In genomic region chr3:195154111-195154791, GRCh38 we compare ENCODE assay signal across 9 cellular contexts.
DNase-seq lines count a peak whose midpoint lies in the region; ATAC-seq and TF ChIP-seq lines count a peak whose summit lies in the region.
"Had no signal": no experiment of that assay in that cellular context is flagged by ENCODE, and none has a peak within 500 bp of the region (broad histone marks: within the 10 kb centered on the region; RNA-seq: fewer than 3 reads in every experiment).

No MANE protein-coding gene starts in this region.

- H3K4ac ChIP-seq in neuronal stem cell (ENCODE audit: low read length), result no peak overlapping the region

- H3K27ac ChIP-seq in Peyer's patch (peak overlapping the region; percentile 58 to 84 (median 70)), esophagus squamous epithelium (peak overlapping the region; percentile 87 to 93 (median 90)), neuronal stem cell (replicated peaks; ENCODE audit: low read length) (no peak overlapping the region)

- H2BK15ac ChIP-seq in neuronal stem cell (ENCODE audit: low read length), result no peak overlapping the region

- H3K9me3 ChIP-seq in Peyer's patch (no peaks in the 10 kb centered on the region), esophagus squamous epithelium (no peaks in the 10 kb centered on the region), neuronal stem cell (replicated peaks in 1 of 2; ENCODE audit: control insufficient read depth in 2 of 2, insufficient read depth in 1 of 2, low read depth in 1 of 2, low read length in 2 of 2) (no peaks in the 10 kb centered on the region)

- no peak overlapping the region for H2BK120ac ChIP-seq in neuronal stem cell (ENCODE audit: low read depth, low read length)

- 13 to 42% methylated on average over 11 to 13 of the region's 16 CpGs for WGBS in esophagus squamous epithelium, 2 donors
- WGBS in neuronal stem cell (ENCODE audit: extremely low coverage in 2 of 2, insufficient read length in 2 of 2, insufficient replicate concordance in 1 of 2), 2 donors, result no CpG with 5 or more reads among the region's 16 CpGs

- no peaks in the 10 kb centered on the region for H3K36me3 ChIP-seq in BJ (ENCODE audit: control insufficient read depth, insufficient read depth, low read length)
- H3K36me3 ChIP-seq in Peyer's patch, result no peaks in the 10 kb centered on the region
- no peaks in the 10 kb centered on the region for H3K36me3 ChIP-seq in esophagus squamous epithelium
- peaks cover 0 to 19% of the 10 kb centered on the region in 2 donors for H3K36me3 ChIP-seq in neuronal stem cell (replicated peaks in 1 of 2; ENCODE audit: control insufficient read depth in 2 of 2, insufficient read depth in 2 of 2, low read length in 2 of 2)

- TF ChIP-seq CTCF in BJ (IDR thresholded peaks at IDR 0.05; ENCODE audit: insufficient read depth, low read depth, low read length), result no peak
- TF ChIP-seq CTCF in Peyer's patch (IDR thresholded peaks at IDR 0.05), result no peak
- no peak for TF ChIP-seq CTCF in esophagus squamous epithelium (IDR thresholded peaks at IDR 0.05)

- H3K4me1 ChIP-seq in Peyer's patch, result peaks cover 7 to 52% (median 18%) of the 10 kb centered on the region in 4 donors
- peaks cover 50 to 92% (median 78%) of the 10 kb centered on the region in 3 donors for H3K4me1 ChIP-seq in esophagus squamous epithelium
- H3K4me1 ChIP-seq in neuronal stem cell (ENCODE audit: control insufficient read depth in 2 of 2, insufficient read depth in 1 of 2, low read depth in 1 of 2, low read length in 2 of 2), result peaks cover 37 to 51% of the 10 kb centered on the region in 2 donors

- no peak overlapping the region for H2AK5ac ChIP-seq in neuronal stem cell (ENCODE audit: low read depth, low read length)

- H3K27me3 ChIP-seq in BJ (ENCODE audit: control insufficient read depth, insufficient read depth, low read length), result no peaks in the 10 kb centered on the region
- no peaks in the 10 kb centered on the region for H3K27me3 ChIP-seq in Peyer's patch
- no peaks in the 10 kb centered on the region for H3K27me3 ChIP-seq in esophagus squamous epithelium
- no peaks in the 10 kb centered on the region for H3K27me3 ChIP-seq in neuronal stem cell (ENCODE audit: control insufficient read depth in 3 of 3, insufficient read depth in 3 of 3, low read depth in 1 of 3, low read length in 3 of 3)

- no peak overlapping the region for H4K91ac ChIP-seq in neuronal stem cell (ENCODE audit: low read depth, low read length, poor library complexity)

- TF ChIP-seq POLR2A in Peyer's patch (IDR thresholded peaks at IDR 0.05) (no peak), esophagus squamous epithelium (IDR thresholded peaks at IDR 0.05) (no peak)

- DNase-seq in BJ (ENCODE audit: low read depth) (peak; percentile 80), Peyer's patch (no peak), esophagus squamous epithelium (lab: John Stamatoyannopoulos, UW) (no peak), neuronal stem cell (ENCODE audit: low spot score) (no peak), NCI-H187 (lab: John Stamatoyannopoulos, UW) (no peak), NCI-H1092 treated with DMSO at 0.1 percent for 48 hours (lab: John Stamatoyannopoulos, UW) (no peak)
- DNase-seq in activated T-cell treated with anti-CD3 and anti-CD28 coated beads, Interleukin-2, amount 50 U/mL, for 1 hour, result no peak
- DNase-seq: NCI-H1417 treated with DMSO at 0.1 percent for 48 hours had no signal

- CTCF ChIA-PET in BJ (lab: Yijun Ruan, JAX), result interaction anchor here (0.8 to 1.3 kb wide), 5 partner anchors 32 to 117 kb away, joined by 3 to 4 read pairs (median 3); partner anchors contain the start of gene XXYLT1

- H3K4me3 ChIP-seq in BJ (ENCODE audit: low read depth, low read length) (no peak overlapping the region), Peyer's patch (no peak overlapping the region), esophagus squamous epithelium (peak overlapping the region in 1 of 4 donors; percentile 21), neuronal stem cell (ENCODE audit: low read length in 2 of 2) (no peak overlapping the region)

- H3K23ac ChIP-seq in neuronal stem cell (ENCODE audit: low read depth, low read length, poor library complexity), result no peak overlapping the region

- no peaks in the 10 kb centered on the region for H3K79me1 ChIP-seq in neuronal stem cell (ENCODE audit: low read depth, low read length)

- H2BK12ac ChIP-seq in neuronal stem cell (ENCODE audit: low read length), result peak overlapping the region; percentile 7

- intact Hi-C loops in esophagus squamous epithelium (cut with DNase I), result no loop called here

- no peak overlapping the region for H3K9ac ChIP-seq in neuronal stem cell (ENCODE audit: low read depth, low read length, poor library complexity)

- H2BK5ac ChIP-seq in neuronal stem cell (ENCODE audit: low read length), result peak overlapping the region; percentile 25

- no peak for ATAC-seq in HG02798 (IDR thresholded peaks at IDR 0.05; ENCODE audit: poor library complexity, unreplicated experiment)

- H3K4me2 ChIP-seq in neuronal stem cell (ENCODE audit: insufficient read depth, low read length, poor library complexity, severe bottlenecking), result no peak overlapping the region

- POLR2A ChIA-PET in BJ (lab: Charles Lee), result interaction anchor here (0.5 kb wide), 1 partner anchor 469 kb away, joined by 3 read pairs; no protein-coding TSS in a partner anchor

- H2AFZ ChIP-seq in neuronal stem cell (ENCODE audit: low read length), result no peak overlapping the region

- H4K8ac ChIP-seq in neuronal stem cell (ENCODE audit: low read depth, low read length), result no peak overlapping the region

- peak overlapping the region; percentile 87 for H3K18ac ChIP-seq in neuronal stem cell (ENCODE audit: low read length)

- no peak overlapping the region for H3K14ac ChIP-seq in neuronal stem cell (ENCODE audit: low read length)
